10 cellular contexts compared by ENCODE assay signal in the genomic region with DNA sequence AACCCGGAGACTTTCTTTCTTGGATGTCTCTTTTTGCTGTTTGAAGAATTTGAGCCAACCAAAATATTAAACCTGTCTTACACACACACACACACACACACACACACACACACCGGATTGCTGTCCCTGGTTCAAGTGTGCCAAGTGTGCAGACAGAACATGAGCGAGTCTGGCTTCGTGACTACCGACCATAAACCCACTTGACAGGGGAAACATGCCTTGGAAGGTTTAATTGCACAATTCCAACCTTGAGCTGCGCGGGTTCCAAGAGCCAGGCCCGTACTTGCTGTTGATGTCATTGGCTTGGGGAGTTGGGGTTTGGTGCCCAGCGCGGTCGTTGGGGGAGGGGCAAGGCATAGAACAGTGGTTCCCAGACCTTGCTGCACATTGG. TPM values are rescaled to one million over a fixed set of nuclear protein-coding genes. Genes with fewer than 3 reads are reported as not detected.
DNase-seq lines count a peak whose midpoint lies in the region; ATAC-seq, FAIRE-seq and TF ChIP-seq lines count a peak whose summit lies in the region.
"Had no signal": no experiment of that assay in that cellular context is flagged by ENCODE, and none has a peak within 500 bp of the region (broad histone marks: within the 10 kb centered on the region; RNA-seq: fewer than 3 reads in every experiment).

No MANE protein-coding gene starts in this region.

- no peak for TF ChIP-seq POLR2A in uterus (IDR thresholded peaks at IDR 0.05)

- FAIRE-seq in D721Med (lab: Jason Lieb, UNC): no peak

- ATAC-seq in activated T-cell treated with anti-CD3 and anti-CD28 coated beads, Interleukin-2, amount 50 U/mL, for 72 hours (replicated peaks in 1 of 2): no peak
- peak; percentile 11 for ATAC-seq in mucosa of descending colon
- ATAC-seq in GM18517 (IDR thresholded peaks at IDR 0.05; ENCODE audit: unreplicated experiment): no peak

- peak overlapping the region; percentile 87 for H3K4me3 ChIP-seq in epithelial cell of esophagus (ENCODE audit: low read length)
- H3K4me3 ChIP-seq in mucosa of descending colon: no peak overlapping the region
- peak overlapping the region; percentile 63 to 65 for H3K4me3 ChIP-seq in uterus
- H3K4me3 ChIP-seq: BLaER1 treated with 17β-estradiol and CSF1 and Interleukin-3, amounts not matched to agents 10 nM and 100 nM had no signal

- no peaks in the 10 kb centered on the region for H3K9me3 ChIP-seq in mucosa of descending colon
- H3K9me3 ChIP-seq in uterus: no peaks in the 10 kb centered on the region

- H3K36me3 ChIP-seq in mucosa of descending colon (ENCODE audit: low read depth) (no peaks in the 10 kb centered on the region), uterus (no peaks in the 10 kb centered on the region)
- H3K36me3 ChIP-seq: BLaER1 treated with 17β-estradiol and CSF1 and Interleukin-3, amounts not matched to agents 10 nM and 100 nM had no signal

- H3K4me3 Mint-ChIP-seq in activated T-cell treated with anti-CD3 and anti-CD28 coated beads, Interleukin-2, amount 50 U/mL, for 72 hours: peak overlapping the region; percentile 20 to 39

- TF ChIP-seq CTCF in epithelial cell of esophagus (IDR thresholded peaks at IDR 0.05; ENCODE audit: insufficient read depth, low read depth, low read length, missing control alignments) (no peak), mucosa of descending colon (IDR thresholded peaks at IDR 0.05) (no peak), uterus (IDR thresholded peaks at IDR 0.05) (no peak), D721Med (IDR thresholded peaks at IDR 0.05; ENCODE audit: insufficient read depth, missing control alignments) (no peak)

- no peak overlapping the region for H3K27ac Mint-ChIP-seq in activated T-cell treated with anti-CD3 and anti-CD28 coated beads, Interleukin-2, amount 50 U/mL, for 72 hours

- H3K9me3 Mint-ChIP-seq in activated T-cell treated with anti-CD3 and anti-CD28 coated beads, Interleukin-2, amount 50 U/mL, for 72 hours: peaks cover 0 to 2% of the 10 kb centered on the region in 2 donors

- H3K4me1 Mint-ChIP-seq in activated T-cell treated with anti-CD3 and anti-CD28 coated beads, Interleukin-2, amount 50 U/mL, for 72 hours (ENCODE audit: low read depth): no peaks in the 10 kb centered on the region

- intact Hi-C loops in mucosa of descending colon (cut with DNase I, micrococcal nuclease): no loop called here
- intact Hi-C loops in uterus (cut with DNase I; ENCODE audit: low total_unique reads): no loop called here

- no peak for DNase-seq in activated T-cell treated with anti-CD3 and anti-CD28 coated beads, Interleukin-2, amount 50 U/mL, for 72 hours
- no peak for DNase-seq in activated T-cell treated with anti-CD3 and anti-CD28 coated beads, Interleukin-2, amount 50 U/mL, for 48 hours
- peak; percentile 97 for DNase-seq in epithelial cell of esophagus (ENCODE audit: low read depth)
- DNase-seq in mucosa of descending colon: peak in 2 of 3 donors; percentile 57 to 58
- peak; percentile 69 to 74 for DNase-seq in uterus
- no peak for DNase-seq in NCI-H1694 treated with DMSO at 0.1 percent for 48 hours (lab: John Stamatoyannopoulos, UW)
- DNase-seq in D721Med (ENCODE audit: insufficient read length, low spot score): no peak
- DNase-seq: NCI-H345 had no signal

- no peaks in the 10 kb centered on the region for H3K27me3 ChIP-seq in uterus
- H3K27me3 ChIP-seq: BLaER1 treated with 17β-estradiol and CSF1 and Interleukin-3, amounts not matched to agents 10 nM and 100 nM had no signal

- H3K27me3 Mint-ChIP-seq in activated T-cell treated with anti-CD3 and anti-CD28 coated beads, Interleukin-2, amount 50 U/mL, for 72 hours (ENCODE audit: low read depth): peaks cover 38% of the 10 kb centered on the region

- H3K4me1 ChIP-seq in mucosa of descending colon (ENCODE audit: low read depth): no peaks in the 10 kb centered on the region
- H3K4me1 ChIP-seq in uterus: no peaks in the 10 kb centered on the region
- H3K4me1 ChIP-seq: BLaER1 treated with 17β-estradiol and CSF1 and Interleukin-3, amounts not matched to agents 10 nM and 100 nM had no signal

- H3K36me3 Mint-ChIP-seq in activated T-cell treated with anti-CD3 and anti-CD28 coated beads, Interleukin-2, amount 50 U/mL, for 72 hours (ENCODE audit: insufficient read depth in 2 of 2): peaks cover 0 to 2% of the 10 kb centered on the region in 2 donors

- peak overlapping the region; percentile 93 to 95 for H3K27ac ChIP-seq in uterus
- H3K27ac ChIP-seq: BLaER1 treated with 17β-estradiol and CSF1 and Interleukin-3, amounts not matched to agents 10 nM and 100 nM had no signal

RNA-seq across cellular contexts. Expression of a gene that starts 1.7 kb away (rescaled TPM):
- under 1 TPM in 1 of 2 donors, not detected in 1; 0.09 TPM for total RNA-seq in activated T-cell treated with anti-CD3 and anti-CD28 coated beads, Interleukin-2, amount 50 U/mL, for 72 hours
- total RNA-seq in mucosa of descending colon: 10 to 100 TPM; 63.6 to 96.3 (median 72.5) TPM
- 10 to 100 TPM; 36.4 to 73.6 (median 38.7) TPM for total RNA-seq in uterus

Comparison
In these comparisons a context has a peak if more than half of its experiments do, and no peak if none do; other contexts are left out.
1. DNase-seq: peak in epithelial cell of esophagus (single experiment), mucosa of descending colon (2 of 3) and uterus (2 of 2); none in activated T-cell treated with anti-CD3 and anti-CD28 coated beads, Interleukin-2, amount 50 U/mL, for 72 hours (0 of 2), activated T-cell treated with anti-CD3 and anti-CD28 coated beads, Interleukin-2, amount 50 U/mL, for 48 hours (0 of 2), NCI-H1694 treated with DMSO at 0.1 percent for 48 hours (single experiment) and D721Med (single experiment).
2. RNA of a gene that starts 1.7 kb away (total RNA-seq): 63.6 to 96.3 TPM in mucosa of descending colon and 36.4 to 73.6 TPM in uterus; 0.09 TPM in activated T-cell treated with anti-CD3 and anti-CD28 coated beads, Interleukin-2, amount 50 U/mL, for 72 hours; every median in the first group is over 10 times any median in the second.